In the genomic region with DNA sequence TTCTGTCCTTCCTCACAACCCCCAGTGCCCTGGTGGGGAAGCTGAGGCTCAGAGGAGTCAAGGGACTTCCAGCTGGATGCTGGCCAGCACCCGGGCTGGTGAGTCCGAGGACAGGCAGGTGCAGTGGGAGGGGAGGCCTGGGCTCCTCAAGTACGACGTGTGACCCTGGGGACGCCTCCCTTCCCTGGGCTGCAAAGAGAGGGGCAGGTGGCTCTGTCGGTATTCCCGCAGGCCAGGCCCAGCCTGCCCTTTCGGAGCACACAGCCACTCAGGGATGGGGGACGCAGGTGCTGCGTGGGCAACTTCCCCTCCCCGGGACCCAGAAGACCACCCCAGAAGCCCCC, we compare ENCODE assay signal across 1 cellular context.
TF ChIP-seq lines count a peak whose summit lies in the region.

No MANE protein-coding gene starts in this region.

TF ChIP-seq in GM23338, 12 proteins besides CTCF, POLR2A, EP300 and RAD21 (continued from another document):
- TF ChIP-seq, protein P1, sequence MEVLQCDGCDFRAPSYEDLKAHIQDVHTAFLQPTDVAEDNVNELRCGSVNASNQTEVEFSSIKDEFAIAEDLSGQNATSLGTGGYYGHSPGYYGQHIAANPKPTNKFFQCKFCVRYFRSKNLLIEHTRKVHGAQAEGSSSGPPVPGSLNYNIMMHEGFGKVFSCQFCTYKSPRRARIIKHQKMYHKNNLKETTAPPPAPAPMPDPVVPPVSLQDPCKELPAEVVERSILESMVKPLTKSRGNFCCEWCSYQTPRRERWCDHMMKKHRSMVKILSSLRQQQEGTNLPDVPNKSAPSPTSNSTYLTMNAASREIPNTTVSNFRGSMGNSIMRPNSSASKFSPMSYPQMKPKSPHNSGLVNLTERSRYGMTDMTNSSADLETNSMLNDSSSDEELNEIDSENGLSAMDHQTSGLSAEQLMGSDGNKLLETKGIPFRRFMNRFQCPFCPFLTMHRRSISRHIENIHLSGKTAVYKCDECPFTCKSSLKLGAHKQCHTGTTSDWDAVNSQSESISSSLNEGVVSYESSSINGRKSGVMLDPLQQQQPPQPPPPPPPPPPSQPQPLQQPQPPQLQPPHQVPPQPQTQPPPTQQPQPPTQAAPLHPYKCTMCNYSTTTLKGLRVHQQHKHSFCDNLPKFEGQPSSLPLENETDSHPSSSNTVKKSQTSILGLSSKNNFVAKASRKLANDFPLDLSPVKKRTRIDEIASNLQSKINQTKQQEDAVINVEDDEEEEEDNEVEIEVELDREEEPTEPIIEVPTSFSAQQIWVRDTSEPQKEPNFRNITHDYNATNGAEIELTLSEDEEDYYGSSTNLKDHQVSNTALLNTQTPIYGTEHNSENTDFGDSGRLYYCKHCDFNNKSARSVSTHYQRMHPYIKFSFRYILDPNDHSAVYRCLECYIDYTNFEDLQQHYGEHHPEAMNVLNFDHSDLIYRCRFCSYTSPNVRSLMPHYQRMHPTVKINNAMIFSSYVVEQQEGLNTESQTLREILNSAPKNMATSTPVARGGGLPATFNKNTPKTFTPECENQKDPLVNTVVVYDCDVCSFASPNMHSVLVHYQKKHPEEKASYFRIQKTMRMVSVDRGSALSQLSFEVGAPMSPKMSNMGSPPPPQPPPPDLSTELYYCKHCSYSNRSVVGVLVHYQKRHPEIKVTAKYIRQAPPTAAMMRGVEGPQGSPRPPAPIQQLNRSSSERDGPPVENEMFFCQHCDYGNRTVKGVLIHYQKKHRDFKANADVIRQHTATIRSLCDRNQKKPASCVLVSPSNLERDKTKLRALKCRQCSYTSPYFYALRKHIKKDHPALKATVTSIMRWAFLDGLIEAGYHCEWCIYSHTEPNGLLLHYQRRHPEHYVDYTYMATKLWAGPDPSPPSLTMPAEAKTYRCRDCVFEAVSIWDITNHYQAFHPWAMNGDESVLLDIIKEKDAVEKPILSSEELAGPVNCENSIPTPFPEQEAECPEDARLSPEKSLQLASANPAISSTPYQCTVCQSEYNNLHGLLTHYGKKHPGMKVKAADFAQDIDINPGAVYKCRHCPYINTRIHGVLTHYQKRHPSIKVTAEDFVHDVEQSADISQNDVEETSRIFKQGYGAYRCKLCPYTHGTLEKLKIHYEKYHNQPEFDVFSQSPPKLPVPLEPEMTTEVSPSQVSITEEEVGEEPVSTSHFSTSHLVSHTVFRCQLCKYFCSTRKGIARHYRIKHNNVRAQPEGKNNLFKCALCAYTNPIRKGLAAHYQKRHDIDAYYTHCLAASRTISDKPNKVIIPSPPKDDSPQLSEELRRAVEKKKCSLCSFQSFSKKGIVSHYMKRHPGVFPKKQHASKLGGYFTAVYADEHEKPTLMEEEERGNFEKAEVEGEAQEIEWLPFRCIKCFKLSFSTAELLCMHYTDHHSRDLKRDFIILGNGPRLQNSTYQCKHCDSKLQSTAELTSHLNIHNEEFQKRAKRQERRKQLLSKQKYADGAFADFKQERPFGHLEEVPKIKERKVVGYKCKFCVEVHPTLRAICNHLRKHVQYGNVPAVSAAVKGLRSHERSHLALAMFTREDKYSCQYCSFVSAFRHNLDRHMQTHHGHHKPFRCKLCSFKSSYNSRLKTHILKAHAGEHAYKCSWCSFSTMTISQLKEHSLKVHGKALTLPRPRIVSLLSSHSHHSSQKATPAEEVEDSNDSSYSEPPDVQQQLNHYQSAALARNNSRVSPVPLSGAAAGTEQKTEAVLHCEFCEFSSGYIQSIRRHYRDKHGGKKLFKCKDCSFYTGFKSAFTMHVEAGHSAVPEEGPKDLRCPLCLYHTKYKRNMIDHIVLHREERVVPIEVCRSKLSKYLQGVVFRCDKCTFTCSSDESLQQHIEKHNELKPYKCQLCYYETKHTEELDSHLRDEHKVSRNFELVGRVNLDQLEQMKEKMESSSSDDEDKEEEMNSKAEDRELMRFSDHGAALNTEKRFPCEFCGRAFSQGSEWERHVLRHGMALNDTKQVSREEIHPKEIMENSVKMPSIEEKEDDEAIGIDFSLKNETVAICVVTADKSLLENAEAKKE (CRISPR knock-in tag; IDR thresholded peaks at IDR 0.05): no peak
- no peak for TF ChIP-seq ZNF114 (CRISPR knock-in tag; IDR thresholded peaks at IDR 0.05)
